ENCODE assay signal across 30 cellular contexts in the genomic region with DNA sequence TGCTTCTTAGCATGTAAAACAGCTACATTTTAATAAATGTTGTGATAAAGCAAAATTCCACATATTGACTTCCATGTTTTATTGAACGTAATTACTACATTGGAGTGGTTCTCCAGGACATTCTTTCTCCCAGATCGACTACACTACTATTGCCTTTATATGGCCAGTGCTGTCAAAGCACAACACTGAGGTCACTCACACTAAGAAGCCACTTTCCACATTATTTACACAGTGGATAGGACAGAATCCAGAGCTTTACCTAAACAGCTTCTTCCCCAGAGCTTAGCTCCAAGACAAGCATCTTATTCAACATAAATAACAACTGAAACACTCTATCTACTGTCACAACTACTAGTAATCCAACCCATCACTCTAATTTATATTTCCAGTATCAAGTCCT.
"Had no signal": no experiment of that assay in that cellular context is flagged by ENCODE, and none has a peak within 500 bp of the region (broad histone marks: within the 10 kb centered on the region; RNA-seq: fewer than 3 reads in every experiment).

No MANE protein-coding gene starts in this region.

- DNase-seq: activated CD4-positive, alpha-beta memory T cell treated with anti-CD3 and anti-CD28 coated beads for 36 hours; activated CD4-positive, alpha-beta T cell treated with anti-CD3 and anti-CD28 coated beads for 36 hours; activated CD4-positive, alpha-beta T cell treated with anti-CD3 and anti-CD28 coated beads, Interleukin-2, amount 10 ng/mL, durations not matched to agents 24 days and 14 days; activated CD4-positive, CD25-positive, alpha-beta regulatory T cell; activated CD4-positive, CD25-positive, alpha-beta regulatory T cell treated with anti-CD3 and anti-CD28 coated beads, Interleukin-2, amount 50 U/mL, for 72 hours; activated CD8-positive, alpha-beta memory T cell treated with anti-CD3 and anti-CD28 coated beads, Interleukin-2, amount 10 ng/mL, durations not matched to agents 7 days and 5 days; activated CD8-positive, alpha-beta memory T cell treated with anti-CD3 and anti-CD28 coated beads, Interleukin-2, amount 50 U/mL, for 4 hours; activated CD8-positive, alpha-beta T cell treated with anti-CD3 and anti-CD28 coated beads, Interleukin-2, amount 10 ng/mL, durations not matched to agents 7 days and 5 days; activated gamma-delta T cell; activated naive CD4-positive, alpha-beta T cell; activated naive CD4-positive, alpha-beta T cell treated with anti-CD3 and anti-CD28 coated beads, Interleukin-2, amount 10 ng/mL, durations not matched to agents 7 days and 5 days; activated naive CD8-positive, alpha-beta T cell treated with anti-CD3 and anti-CD28 coated beads, Interleukin-2, amount 10 ng/mL, durations not matched to agents 7 days and 5 days; activated T-cell treated with anti-CD3 and anti-CD28 coated beads, Interleukin-2, amount 50 U/mL, for 1 hour; activated T-cell treated with anti-CD3 and anti-CD28 coated beads, Interleukin-2, amount 50 U/mL, for 48 hours; brain microvascular endothelial cell; cortex of kidney; effector CD8-positive, alpha-beta T cell; esophagus squamous epithelium; foreskin melanocyte; heart right ventricle; T-helper 1 cell; T-helper 17 cell; T1000 had no signal

- H3K4me1 ChIP-seq: esophagus squamous epithelium had no signal

- H3K9me3 ChIP-seq: ascending aorta, esophagus squamous epithelium, gastroesophageal sphincter had no signal

- H3K4me3 Mint-ChIP-seq: activated CD4-positive, alpha-beta memory T cell treated with anti-CD3 and anti-CD28 coated beads for 36 hours; activated CD4-positive, alpha-beta T cell treated with anti-CD3 and anti-CD28 coated beads for 36 hours; activated CD4-positive, alpha-beta T cell treated with anti-CD3 and anti-CD28 coated beads, Interleukin-2, amount 10 ng/mL, durations not matched to agents 24 days and 14 days; activated CD8-positive, alpha-beta memory T cell treated with anti-CD3 and anti-CD28 coated beads, Interleukin-2, amount 10 ng/mL, durations not matched to agents 7 days and 5 days; activated CD8-positive, alpha-beta T cell treated with anti-CD3 and anti-CD28 coated beads, Interleukin-2, amount 10 ng/mL, durations not matched to agents 7 days and 5 days; activated naive CD4-positive, alpha-beta T cell treated with anti-CD3 and anti-CD28 coated beads, Interleukin-2, amount 10 ng/mL, durations not matched to agents 7 days and 5 days; activated naive CD8-positive, alpha-beta T cell treated with anti-CD3 and anti-CD28 coated beads, Interleukin-2, amount 10 ng/mL, durations not matched to agents 7 days and 5 days; activated T-helper 1 cell treated with anti-CD3 and anti-CD28 coated beads, Interleukin-12 subunit alpha, Interleukin-12 subunit beta, Interleukin-2, Interleukin-4 antibody, amounts not matched to agents 30 ng/mL and 10 ng/mL and 1 ng/mL, durations not matched to agents 14 hours and 24 hours and 36 hours; central memory CD8-positive, alpha-beta T cell; T-helper 17 cell; T-helper 2 cell treated with Interferon-gamma antibody and Interleukin-4, amounts not matched to agents 5 μg/mL and 100 μg/mL, for 36 hours had no signal

- H3K9me3 Mint-ChIP-seq: activated CD4-positive, alpha-beta memory T cell treated with anti-CD3 and anti-CD28 coated beads for 36 hours; activated CD4-positive, alpha-beta T cell treated with anti-CD3 and anti-CD28 coated beads, Interleukin-2, amount 10 ng/mL, durations not matched to agents 24 days and 14 days; activated naive CD4-positive, alpha-beta T cell treated with anti-CD3 and anti-CD28 coated beads, Interleukin-2, amount 10 ng/mL, durations not matched to agents 7 days and 5 days; activated naive CD8-positive, alpha-beta T cell treated with anti-CD3 and anti-CD28 coated beads, Interleukin-2, amount 10 ng/mL, durations not matched to agents 7 days and 5 days; activated T-helper 1 cell treated with anti-CD3 and anti-CD28 coated beads, Interleukin-12 subunit alpha, Interleukin-12 subunit beta, Interleukin-2, Interleukin-4 antibody, amounts not matched to agents 30 ng/mL and 10 ng/mL and 1 ng/mL, durations not matched to agents 14 hours and 24 hours and 36 hours; central memory CD8-positive, alpha-beta T cell; T-helper 2 cell treated with Interferon-gamma antibody and Interleukin-4, amounts not matched to agents 5 μg/mL and 100 μg/mL, for 36 hours had no signal

- H3K27ac ChIP-seq: brain microvascular endothelial cell, epithelial cell of prostate, esophagus squamous epithelium, gastroesophageal sphincter, heart right ventricle had no signal

- H3K27ac Mint-ChIP-seq: activated CD4-positive, alpha-beta memory T cell treated with anti-CD3 and anti-CD28 coated beads for 36 hours; activated CD4-positive, alpha-beta T cell treated with anti-CD3 and anti-CD28 coated beads for 36 hours; activated CD4-positive, alpha-beta T cell treated with anti-CD3 and anti-CD28 coated beads, Interleukin-2, amount 10 ng/mL, durations not matched to agents 24 days and 14 days; activated CD8-positive, alpha-beta memory T cell treated with anti-CD3 and anti-CD28 coated beads, Interleukin-2, amount 10 ng/mL, durations not matched to agents 7 days and 5 days; activated CD8-positive, alpha-beta T cell treated with anti-CD3 and anti-CD28 coated beads, Interleukin-2, amount 10 ng/mL, durations not matched to agents 7 days and 5 days; activated naive CD4-positive, alpha-beta T cell treated with anti-CD3 and anti-CD28 coated beads, Interleukin-2, amount 10 ng/mL, durations not matched to agents 7 days and 5 days; activated naive CD4-positive, alpha-beta T cell treated with anti-CD3 and anti-CD28 coated beads, Interleukin-2, amount 50 U/mL, for 72 hours; activated naive CD8-positive, alpha-beta T cell treated with anti-CD3 and anti-CD28 coated beads, Interleukin-2, amount 10 ng/mL, durations not matched to agents 7 days and 5 days; activated T-helper 1 cell treated with anti-CD3 and anti-CD28 coated beads, Interleukin-12 subunit alpha, Interleukin-12 subunit beta, Interleukin-2, Interleukin-4 antibody, amounts not matched to agents 30 ng/mL and 10 ng/mL and 1 ng/mL, durations not matched to agents 14 hours and 24 hours and 36 hours; T-helper 17 cell; T-helper 2 cell treated with Interferon-gamma antibody and Interleukin-4, amounts not matched to agents 5 μg/mL and 100 μg/mL, for 36 hours had no signal

- H3K4me1 Mint-ChIP-seq: activated CD8-positive, alpha-beta memory T cell treated with anti-CD3 and anti-CD28 coated beads, Interleukin-2, amount 10 ng/mL, durations not matched to agents 7 days and 5 days; activated naive CD4-positive, alpha-beta T cell treated with anti-CD3 and anti-CD28 coated beads, Interleukin-2, amount 10 ng/mL, durations not matched to agents 7 days and 5 days; activated naive CD8-positive, alpha-beta T cell treated with anti-CD3 and anti-CD28 coated beads, Interleukin-2, amount 10 ng/mL, durations not matched to agents 7 days and 5 days; central memory CD8-positive, alpha-beta T cell; T-helper 17 cell had no signal

- H3K36me3 Mint-ChIP-seq: activated CD4-positive, alpha-beta memory T cell treated with anti-CD3 and anti-CD28 coated beads for 36 hours; activated CD8-positive, alpha-beta memory T cell treated with anti-CD3 and anti-CD28 coated beads, Interleukin-2, amount 10 ng/mL, durations not matched to agents 7 days and 5 days; activated naive CD4-positive, alpha-beta T cell treated with anti-CD3 and anti-CD28 coated beads, Interleukin-2, amount 10 ng/mL, durations not matched to agents 7 days and 5 days; activated naive CD4-positive, alpha-beta T cell treated with anti-CD3 and anti-CD28 coated beads, Interleukin-2, amount 50 U/mL, for 72 hours; activated naive CD8-positive, alpha-beta T cell treated with anti-CD3 and anti-CD28 coated beads, Interleukin-2, amount 10 ng/mL, durations not matched to agents 7 days and 5 days had no signal

- H3K27me3 ChIP-seq: ascending aorta, brain microvascular endothelial cell, esophagus squamous epithelium, gastroesophageal sphincter, heart right ventricle had no signal

- H3K27me3 Mint-ChIP-seq: activated CD4-positive, alpha-beta memory T cell treated with anti-CD3 and anti-CD28 coated beads for 36 hours; activated CD4-positive, alpha-beta T cell treated with anti-CD3 and anti-CD28 coated beads for 36 hours; activated CD4-positive, alpha-beta T cell treated with anti-CD3 and anti-CD28 coated beads, Interleukin-2, amount 10 ng/mL, durations not matched to agents 24 days and 14 days; activated CD8-positive, alpha-beta memory T cell treated with anti-CD3 and anti-CD28 coated beads, Interleukin-2, amount 10 ng/mL, durations not matched to agents 7 days and 5 days; activated naive CD4-positive, alpha-beta T cell treated with anti-CD3 and anti-CD28 coated beads, Interleukin-2, amount 10 ng/mL, durations not matched to agents 7 days and 5 days; activated naive CD8-positive, alpha-beta T cell treated with anti-CD3 and anti-CD28 coated beads, Interleukin-2, amount 10 ng/mL, durations not matched to agents 7 days and 5 days; central memory CD8-positive, alpha-beta T cell; T-helper 17 cell had no signal

- H3K4me3 ChIP-seq: ascending aorta, esophagus squamous epithelium, gastroesophageal sphincter, heart right ventricle had no signal

- ATAC-seq: activated CD4-positive, alpha-beta T cell treated with anti-CD3 and anti-CD28 coated beads for 36 hours; activated CD8-positive, alpha-beta memory T cell treated with anti-CD3 and anti-CD28 coated beads, Interleukin-2, amount 10 ng/mL, durations not matched to agents 7 days and 5 days; activated CD8-positive, alpha-beta T cell treated with anti-CD3 and anti-CD28 coated beads, Interleukin-2, amount 10 ng/mL, durations not matched to agents 7 days and 5 days; activated naive CD4-positive, alpha-beta T cell treated with anti-CD3 and anti-CD28 coated beads, Interleukin-2, amount 50 U/mL, for 72 hours; gastroesophageal sphincter; heart right ventricle; T-helper 17 cell had no signal

- H3K36me3 ChIP-seq: ascending aorta, brain microvascular endothelial cell, esophagus squamous epithelium, gastroesophageal sphincter, heart right ventricle had no signal
